Comparison of ENCODE assay signal across 17 cellular contexts in genomic region chrX:91279479-91279878, GRCh38.
"Had no signal": no experiment of that assay in that cellular context is flagged by ENCODE, and none has a peak within 500 bp of the region (broad histone marks: within the 10 kb centered on the region; RNA-seq: fewer than 3 reads in every experiment).

No MANE protein-coding gene starts in this region.

- DNase-seq: dermis blood vessel endothelial cell; dorsolateral prefrontal cortex; effector CD4-positive, alpha-beta T cell; effector memory CD4-positive, alpha-beta T cell; foreskin keratinocyte; head of caudate nucleus; heart right ventricle; hippocampal formation; left cardiac atrium; left lung; left ventricle myocardium superior; mesenchymal stem cell; midbrain; naive thymus-derived CD4-positive, alpha-beta T cell had no signal

- H3K4me1 ChIP-seq: esophagus muscularis mucosa, foreskin keratinocyte, gastroesophageal sphincter, heart right ventricle, left lung had no signal

- H3K27me3 ChIP-seq: esophagus muscularis mucosa, foreskin keratinocyte, gastroesophageal sphincter, heart right ventricle, left lung had no signal

- H3K4me1 Mint-ChIP-seq: naive thymus-derived CD4-positive, alpha-beta T cell had no signal

- H3K36me3 ChIP-seq: esophagus muscularis mucosa, gastroesophageal sphincter, heart right ventricle, left lung had no signal

- H3K36me3 Mint-ChIP-seq: naive thymus-derived CD4-positive, alpha-beta T cell had no signal

- H3K4me3 ChIP-seq: coronary artery, dorsolateral prefrontal cortex, esophagus muscularis mucosa, gastroesophageal sphincter, heart right ventricle, left lung had no signal

- H3K27ac ChIP-seq: coronary artery, dorsolateral prefrontal cortex, esophagus muscularis mucosa, foreskin keratinocyte, gastroesophageal sphincter, heart right ventricle, left lung had no signal

- H3K9me3 ChIP-seq: esophagus muscularis mucosa, gastroesophageal sphincter, heart right ventricle, left lung had no signal

- H3K27me3 Mint-ChIP-seq: naive thymus-derived CD4-positive, alpha-beta T cell had no signal

- H3K4me3 Mint-ChIP-seq: naive thymus-derived CD4-positive, alpha-beta T cell had no signal

- ATAC-seq: foreskin keratinocyte; gastroesophageal sphincter; heart right ventricle; left cardiac atrium; left lung; left ventricle myocardium superior; naive thymus-derived CD4-positive, alpha-beta T cell had no signal

- H3K27ac Mint-ChIP-seq: naive thymus-derived CD4-positive, alpha-beta T cell had no signal
